ENCODE assay signal across 1 cellular context in the genomic region with DNA sequence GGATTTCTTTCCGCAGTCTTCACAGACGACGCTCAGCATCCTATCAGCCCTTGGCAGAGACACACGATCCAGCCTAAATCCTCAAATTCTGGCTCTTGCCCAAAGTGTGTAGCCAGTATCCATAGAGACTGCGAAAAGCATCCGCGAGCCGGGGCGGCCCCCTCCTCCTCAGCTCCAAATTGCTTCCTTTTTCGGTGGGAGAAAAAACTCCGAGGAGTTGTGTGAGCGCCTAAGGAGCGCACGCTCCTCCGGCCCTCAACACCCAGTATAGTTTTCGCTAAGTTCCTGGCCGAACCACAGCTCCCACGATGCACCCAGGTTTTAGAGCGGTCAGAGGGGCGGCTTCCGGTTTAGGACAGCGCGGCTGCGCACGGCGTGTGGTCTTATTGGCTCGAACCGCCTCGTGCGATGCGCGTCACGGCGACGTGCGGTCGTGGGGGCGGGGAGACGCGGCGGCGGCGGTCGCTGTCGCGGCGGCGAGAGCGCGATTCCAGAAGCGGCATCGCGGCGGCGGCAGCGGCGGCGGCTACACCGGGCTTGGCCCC.
TF ChIP-seq lines count a peak whose summit lies in the region.

A gene with protein sequence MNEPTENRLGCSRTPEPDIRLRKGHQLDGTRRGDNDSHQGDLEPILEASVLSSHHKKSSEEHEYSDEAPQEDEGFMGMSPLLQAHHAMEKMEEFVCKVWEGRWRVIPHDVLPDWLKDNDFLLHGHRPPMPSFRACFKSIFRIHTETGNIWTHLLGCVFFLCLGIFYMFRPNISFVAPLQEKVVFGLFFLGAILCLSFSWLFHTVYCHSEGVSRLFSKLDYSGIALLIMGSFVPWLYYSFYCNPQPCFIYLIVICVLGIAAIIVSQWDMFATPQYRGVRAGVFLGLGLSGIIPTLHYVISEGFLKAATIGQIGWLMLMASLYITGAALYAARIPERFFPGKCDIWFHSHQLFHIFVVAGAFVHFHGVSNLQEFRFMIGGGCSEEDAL (plus strand): TSS at position 493 of the 545 bp plus-strand sequence. CDS start 63,274 bp downstream, outside the sequence.

TF ChIP-seq in HepG2, 621 proteins besides CTCF, POLR2A, EP300 and RAD21 (continued from another document and continues in another):
- 0 out of 2 replicates have a peak, but pooled peaks have one; percentile 45 for TF ChIP-seq ZNF101 (CRISPR knock-in tag; IDR thresholded peaks at IDR 0.05; ENCODE audit: borderline replicate concordance, low read depth)
- TF ChIP-seq, protein P1, sequence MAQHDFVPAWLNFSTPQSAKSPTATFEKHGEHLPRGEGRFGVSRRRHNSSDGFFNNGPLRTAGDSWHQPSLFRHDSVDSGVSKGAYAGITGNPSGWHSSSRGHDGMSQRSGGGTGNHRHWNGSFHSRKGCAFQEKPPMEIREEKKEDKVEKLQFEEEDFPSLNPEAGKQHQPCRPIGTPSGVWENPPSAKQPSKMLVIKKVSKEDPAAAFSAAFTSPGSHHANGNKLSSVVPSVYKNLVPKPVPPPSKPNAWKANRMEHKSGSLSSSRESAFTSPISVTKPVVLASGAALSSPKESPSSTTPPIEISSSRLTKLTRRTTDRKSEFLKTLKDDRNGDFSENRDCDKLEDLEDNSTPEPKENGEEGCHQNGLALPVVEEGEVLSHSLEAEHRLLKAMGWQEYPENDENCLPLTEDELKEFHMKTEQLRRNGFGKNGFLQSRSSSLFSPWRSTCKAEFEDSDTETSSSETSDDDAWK (CRISPR knock-in tag; IDR thresholded peaks at IDR 0.05) = no peak
- TF ChIP-seq SYNCRIP (IDR thresholded peaks at IDR 0.05; ENCODE audit: insufficient read depth, low read depth, low read length) = no peak
- TF ChIP-seq ZNF501 (CRISPR knock-in tag; IDR thresholded peaks at IDR 0.05) = peak; percentile 88
- no peak for TF ChIP-seq KDM4B (CRISPR knock-in tag; IDR thresholded peaks at IDR 0.05)
- TF ChIP-seq ZBTB39 (CRISPR knock-in tag; IDR thresholded peaks at IDR 0.05) = no peak
- no peak for TF ChIP-seq NFRKB (IDR thresholded peaks at IDR 0.05)
- TF ChIP-seq, protein P2, sequence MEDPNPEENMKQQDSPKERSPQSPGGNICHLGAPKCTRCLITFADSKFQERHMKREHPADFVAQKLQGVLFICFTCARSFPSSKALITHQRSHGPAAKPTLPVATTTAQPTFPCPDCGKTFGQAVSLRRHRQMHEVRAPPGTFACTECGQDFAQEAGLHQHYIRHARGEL (CRISPR knock-in tag; IDR thresholded peaks at IDR 0.05) = no peak
- peak; percentile 86 for TF ChIP-seq NFKB2 (CRISPR knock-in tag; IDR thresholded peaks at IDR 0.05; ENCODE audit: borderline replicate concordance)
- TF ChIP-seq PHF8 (CRISPR knock-in tag; IDR thresholded peaks at IDR 0.05) = peak; percentile 58; the same call in 1 of the 2 replicates
- TF ChIP-seq ZNF766 (CRISPR knock-in tag; IDR thresholded peaks at IDR 0.05; ENCODE audit: borderline replicate concordance) = peak; percentile 35; the same call in 1 of the 2 replicates
- TF ChIP-seq MXD4 (CRISPR knock-in tag; IDR thresholded peaks at IDR 0.05) = peak; percentile 81; the same call in 1 of the 2 replicates
- TF ChIP-seq, protein P3, sequence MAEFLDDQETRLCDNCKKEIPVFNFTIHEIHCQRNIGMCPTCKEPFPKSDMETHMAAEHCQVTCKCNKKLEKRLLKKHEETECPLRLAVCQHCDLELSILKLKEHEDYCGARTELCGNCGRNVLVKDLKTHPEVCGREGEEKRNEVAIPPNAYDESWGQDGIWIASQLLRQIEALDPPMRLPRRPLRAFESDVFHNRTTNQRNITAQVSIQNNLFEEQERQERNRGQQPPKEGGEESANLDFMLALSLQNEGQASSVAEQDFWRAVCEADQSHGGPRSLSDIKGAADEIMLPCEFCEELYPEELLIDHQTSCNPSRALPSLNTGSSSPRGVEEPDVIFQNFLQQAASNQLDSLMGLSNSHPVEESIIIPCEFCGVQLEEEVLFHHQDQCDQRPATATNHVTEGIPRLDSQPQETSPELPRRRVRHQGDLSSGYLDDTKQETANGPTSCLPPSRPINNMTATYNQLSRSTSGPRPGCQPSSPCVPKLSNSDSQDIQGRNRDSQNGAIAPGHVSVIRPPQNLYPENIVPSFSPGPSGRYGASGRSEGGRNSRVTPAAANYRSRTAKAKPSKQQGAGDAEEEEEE (CRISPR knock-in tag; IDR thresholded peaks at IDR 0.05; ENCODE audit: borderline replicate concordance) = no peak
- no peak for TF ChIP-seq ZNF121 (CRISPR knock-in tag; IDR thresholded peaks at IDR 0.05)
- peak; percentile 80; the same call in 1 of the 2 replicates for TF ChIP-seq TFDP2 (CRISPR knock-in tag; IDR thresholded peaks at IDR 0.05)
- TF ChIP-seq, protein P4, sequence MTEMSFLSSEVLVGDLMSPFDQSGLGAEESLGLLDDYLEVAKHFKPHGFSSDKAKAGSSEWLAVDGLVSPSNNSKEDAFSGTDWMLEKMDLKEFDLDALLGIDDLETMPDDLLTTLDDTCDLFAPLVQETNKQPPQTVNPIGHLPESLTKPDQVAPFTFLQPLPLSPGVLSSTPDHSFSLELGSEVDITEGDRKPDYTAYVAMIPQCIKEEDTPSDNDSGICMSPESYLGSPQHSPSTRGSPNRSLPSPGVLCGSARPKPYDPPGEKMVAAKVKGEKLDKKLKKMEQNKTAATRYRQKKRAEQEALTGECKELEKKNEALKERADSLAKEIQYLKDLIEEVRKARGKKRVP (CRISPR knock-in tag; IDR thresholded peaks at IDR 0.05) = peak in 1 of 2 experiments; percentile 73; a peak in 2 of 4 replicates
- TF ChIP-seq ARNT2 (CRISPR knock-in tag; IDR thresholded peaks at IDR 0.05; ENCODE audit: low read depth) = no peak
- TF ChIP-seq TEAD3 (CRISPR knock-in tag; optimal IDR thresholded peaks at IDR 0.05; ENCODE audit: borderline replicate concordance) = peak; percentile 60
- no peak; the same call in 1 of the 2 replicates for TF ChIP-seq NCOR1 (IDR thresholded peaks at IDR 0.05; ENCODE audit: borderline replicate concordance, low read length)
- peak; percentile 83 for TF ChIP-seq BHLHE40 (IDR thresholded peaks at IDR 0.05; ENCODE audit: low read length)
- TF ChIP-seq PCBP1 (IDR thresholded peaks at IDR 0.05; ENCODE audit: borderline replicate concordance, low read depth, low read length) = no peak
- peak; percentile 61; the same call in 1 of the 2 replicates for TF ChIP-seq NR0B2 (CRISPR knock-in tag; IDR thresholded peaks at IDR 0.05)
- TF ChIP-seq RAD51 (IDR thresholded peaks at IDR 0.05; ENCODE audit: borderline replicate concordance) = no peak
- no peak for TF ChIP-seq ZNF34 (CRISPR knock-in tag; IDR thresholded peaks at IDR 0.05; ENCODE audit: borderline replicate concordance)
- TF ChIP-seq PHF20 (CRISPR knock-in tag; IDR thresholded peaks at IDR 0.05) = peak; percentile 80
- TF ChIP-seq SALL1 (CRISPR knock-in tag; IDR thresholded peaks at IDR 0.05) = peak; percentile 91
- TF ChIP-seq, protein P5, sequence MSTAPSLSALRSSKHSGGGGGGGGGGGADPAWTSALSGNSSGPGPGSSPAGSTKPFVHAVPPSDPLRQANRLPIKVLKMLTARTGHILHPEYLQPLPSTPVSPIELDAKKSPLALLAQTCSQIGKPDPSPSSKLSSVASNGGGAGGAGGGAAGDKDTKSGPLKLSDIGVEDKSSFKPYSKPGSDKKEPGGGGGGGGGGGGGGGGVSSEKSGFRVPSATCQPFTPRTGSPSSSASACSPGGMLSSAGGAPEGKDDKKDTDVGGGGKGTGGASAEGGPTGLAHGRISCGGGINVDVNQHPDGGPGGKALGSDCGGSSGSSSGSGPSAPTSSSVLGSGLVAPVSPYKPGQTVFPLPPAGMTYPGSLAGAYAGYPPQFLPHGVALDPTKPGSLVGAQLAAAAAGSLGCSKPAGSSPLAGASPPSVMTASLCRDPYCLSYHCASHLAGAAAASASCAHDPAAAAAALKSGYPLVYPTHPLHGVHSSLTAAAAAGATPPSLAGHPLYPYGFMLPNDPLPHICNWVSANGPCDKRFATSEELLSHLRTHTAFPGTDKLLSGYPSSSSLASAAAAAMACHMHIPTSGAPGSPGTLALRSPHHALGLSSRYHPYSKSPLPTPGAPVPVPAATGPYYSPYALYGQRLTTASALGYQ (CRISPR knock-in tag; IDR thresholded peaks at IDR 0.05) = no peak
- peak; percentile 73 for TF ChIP-seq ZNF441 (CRISPR knock-in tag; IDR thresholded peaks at IDR 0.05; ENCODE audit: borderline replicate concordance)
- TF ChIP-seq PAXIP1 (CRISPR knock-in tag; conservative IDR thresholded peaks at IDR 0.05) = peak; percentile 41; the same call in 1 of the 2 replicates
- no peak for TF ChIP-seq ZBTB7A (CRISPR knock-in tag; IDR thresholded peaks at IDR 0.05)
- peak; percentile 83 for TF ChIP-seq ZNF709 (CRISPR knock-in tag; IDR thresholded peaks at IDR 0.05)
- TF ChIP-seq, protein P6, sequence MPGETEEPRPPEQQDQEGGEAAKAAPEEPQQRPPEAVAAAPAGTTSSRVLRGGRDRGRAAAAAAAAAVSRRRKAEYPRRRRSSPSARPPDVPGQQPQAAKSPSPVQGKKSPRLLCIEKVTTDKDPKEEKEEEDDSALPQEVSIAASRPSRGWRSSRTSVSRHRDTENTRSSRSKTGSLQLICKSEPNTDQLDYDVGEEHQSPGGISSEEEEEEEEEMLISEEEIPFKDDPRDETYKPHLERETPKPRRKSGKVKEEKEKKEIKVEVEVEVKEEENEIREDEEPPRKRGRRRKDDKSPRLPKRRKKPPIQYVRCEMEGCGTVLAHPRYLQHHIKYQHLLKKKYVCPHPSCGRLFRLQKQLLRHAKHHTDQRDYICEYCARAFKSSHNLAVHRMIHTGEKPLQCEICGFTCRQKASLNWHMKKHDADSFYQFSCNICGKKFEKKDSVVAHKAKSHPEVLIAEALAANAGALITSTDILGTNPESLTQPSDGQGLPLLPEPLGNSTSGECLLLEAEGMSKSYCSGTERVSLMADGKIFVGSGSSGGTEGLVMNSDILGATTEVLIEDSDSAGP (CRISPR knock-in tag; IDR thresholded peaks at IDR 0.05; ENCODE audit: borderline replicate concordance) = peak; percentile 55; the same call in 1 of the 2 replicates
- TF ChIP-seq DNMT1 (CRISPR knock-in tag; IDR thresholded peaks at IDR 0.05) = 0 out of 2 replicates have a peak, but pooled peaks have one; percentile 31
- peak; percentile 79; the same call in 1 of the 2 replicates for TF ChIP-seq ZNF607 (CRISPR knock-in tag; IDR thresholded peaks at IDR 0.05; ENCODE audit: borderline replicate concordance)
- TF ChIP-seq GZF1 (CRISPR knock-in tag; IDR thresholded peaks at IDR 0.05) = no peak; the same call in 1 of the 2 replicates
- TF ChIP-seq SAP130 (CRISPR knock-in tag; IDR thresholded peaks at IDR 0.05; ENCODE audit: low read depth) = peak; percentile 94
